In genomic region chr1:150164224-150164623, GRCh38 we compare ENCODE assay signal across 14 cellular contexts. TPM values are rescaled to one million over a fixed set of nuclear protein-coding genes. Genes with fewer than 3 reads are reported as not detected.
DNase-seq lines count a peak whose midpoint lies in the region; ATAC-seq, FAIRE-seq and TF ChIP-seq lines count a peak whose summit lies in the region.
"Had no signal": no experiment of that assay in that cellular context is flagged by ENCODE, and none has a peak within 500 bp of the region (broad histone marks: within the 10 kb centered on the region; RNA-seq: fewer than 3 reads in every experiment).

No MANE protein-coding gene starts in this region.

- H3K27ac Mint-ChIP-seq in GM23338, result peak overlapping the region; percentile 62; the same call in 1 of the 2 replicates

- POLR2A ChIA-PET in K562 (lab: Yijun Ruan, JAX), result interaction anchor here (1.4 to 6.1 kb wide), 4 partner anchors 8 to 277 kb away, joined by 5 to 57 read pairs (median 22); partner anchors contain the start of gene PLEKHO1

- in situ Hi-C loops in K562 (cut with MboI) (no loop called here), GM13977 (cut with MboI; ENCODE audit: low pct_unique_long_range_greater_than_20kb, low sequenced_read_pairs, unreplicated experiment) (no loop called here)

- TF ChIP-seq CTCF in GM23338 (conservative IDR thresholded peaks at IDR 0.05; ENCODE audit: low read depth in 2 of 2) (no peak), K562 (IDR thresholded peaks at IDR 0.05 in 2 of 3, conservative IDR thresholded peaks at IDR 0.05 in 1 of 3; ENCODE audit: insufficient read depth in 2 of 3, low read depth in 1 of 3, low read length in 3 of 3) (no peak), liver (IDR thresholded peaks at IDR 0.05; ENCODE audit: low read depth, low read length, missing input control) (no peak), GM13977 (IDR thresholded peaks at IDR 0.05; ENCODE audit: extremely low read depth, insufficient read depth, missing control alignments) (no peak)

- TF ChIP-seq EP300 in K562 (IDR thresholded peaks at IDR 0.05; ENCODE audit: low read length), result no peak

- H3K9me1 ChIP-seq in K562 (ENCODE audit: control insufficient read depth, insufficient read depth, low read length), result peaks cover 3% of the 10 kb centered on the region

- H3K9me3 Mint-ChIP-seq in GM23338, result no peaks in the 10 kb centered on the region
- H3K9me3 Mint-ChIP-seq: CD4-positive, CD25-positive, alpha-beta regulatory T cell had no signal

- BruUV-seq in K562 (replicated peaks; lab: Mats Ljungman, UMichigan), result no TSS peak

- H3K4me2 ChIP-seq in GM23338 (peak overlapping the region; percentile 35; the same call in 1 of the 2 replicates), K562 (ENCODE audit: insufficient read depth, low read length) (0 out of 2 replicates have a peak overlapping the region, but pooled peaks have one; percentile 86)

- peaks cover 17% of the 10 kb centered on the region for H3F3A ChIP-seq in GM23338 (replicated peaks; ENCODE audit: low read depth)

- WGBS in K562 (ENCODE audit: insufficient coverage, low coverage, missing lambda C conversion rate), result 85% methylated on average over 5 of the region's 5 CpGs
- WGBS in liver, result 93% methylated on average over 5 of the region's 5 CpGs

- no peaks in the 10 kb centered on the region for H3K79me2 ChIP-seq in GM23338 (replicated peaks; ENCODE audit: insufficient read depth)
- no peaks in the 10 kb centered on the region for H3K79me2 ChIP-seq in K562 (ENCODE audit: control insufficient read depth, insufficient read depth, low read length)

- H3K27ac ChIP-seq in GM23338 (ENCODE audit: low read depth) (peak overlapping the region; percentile 75; the same call in 1 of the 2 replicates), K562 (ENCODE audit: extremely low read depth, low read depth, low read length) (peak overlapping the region; percentile 95), liver (ENCODE audit: low read depth in 1 of 2, low read length in 2 of 2) (peak overlapping the region; percentile 23 to 63), skin epidermis (peak overlapping the region in 19 of 21 experiments; percentile 1 to 91 (median 80))
- H3K27ac ChIP-seq: RWPE1 had no signal

- FAIRE-seq in K562 (lab: Jason Lieb, UNC), result no peak
- FAIRE-seq: urothelium cell line had no signal

- no peaks in the 10 kb centered on the region for H3K27me3 ChIP-seq in GM23338 (ENCODE audit: insufficient read depth)
- no peaks in the 10 kb centered on the region for H3K27me3 ChIP-seq in K562 (ENCODE audit: control insufficient read depth in 2 of 2, insufficient read depth in 2 of 2, low read length in 2 of 2)
- no peaks in the 10 kb centered on the region for H3K27me3 ChIP-seq in liver (ENCODE audit: control insufficient read depth in 4 of 4, insufficient read depth in 4 of 4, low read length in 3 of 4)

- H3K9ac ChIP-seq in K562 (ENCODE audit: insufficient read depth in 1 of 2, low read depth in 2 of 2, low read length in 2 of 2) (peak overlapping the region in 1 of 2 experiments; percentile 82; a peak in 1 of 4 replicates), liver (ENCODE audit: low read depth in 1 of 2, low read length in 2 of 2) (no peak overlapping the region)

- H3K9me3 ChIP-seq in K562 (replicated peaks; ENCODE audit: control insufficient read depth, insufficient read depth, low read depth, low read length) (no peaks in the 10 kb centered on the region), liver (ENCODE audit: control insufficient read depth in 4 of 4, low read length in 3 of 4) (no peaks in the 10 kb centered on the region)

- CTCF ChIA-PET in K562 (lab: Yijun Ruan, JAX; ENCODE audit: low intra/inter-chr PET ratio), result interaction anchor here (2.2 kb wide), 1 partner anchor 202 kb away, joined by 5 read pairs; no protein-coding TSS in a partner anchor

- H2AFZ ChIP-seq in GM23338 (no peak overlapping the region), K562 (ENCODE audit: low read depth, low read length) (peak overlapping the region; percentile 91)

- peak overlapping the region; percentile 24; the same call in 1 of the 3 replicates for H3K4me3 Mint-ChIP-seq in GM23338
- H3K4me3 Mint-ChIP-seq: CD4-positive, CD25-positive, alpha-beta regulatory T cell had no signal

- peaks cover 10% of the 10 kb centered on the region for H3K27me3 Mint-ChIP-seq in GM23338 (ENCODE audit: insufficient read depth, low read depth, poor library complexity)
- H3K27me3 Mint-ChIP-seq: CD4-positive, CD25-positive, alpha-beta regulatory T cell had no signal

- no peak for TF ChIP-seq POLR2A in K562 (conservative IDR thresholded peaks at IDR 0.05)

- H3K4me3 ChIP-seq in GM23338 (no peak overlapping the region), K562 (no peak overlapping the region), liver (ENCODE audit: low read depth in 1 of 3, low read length in 3 of 3) (no peak overlapping the region), skin epidermis (no peak overlapping the region)

- H4K20me1 ChIP-seq in GM23338 (replicated peaks; ENCODE audit: insufficient read depth), result no peaks in the 10 kb centered on the region
- no peaks in the 10 kb centered on the region for H4K20me1 ChIP-seq in K562 (replicated peaks; ENCODE audit: control insufficient read depth, insufficient read depth, low read length)

- TF ChIP-seq RAD21 in K562 (CRISPR knock-in tag; conservative IDR thresholded peaks at IDR 0.05 in 1 of 2, IDR thresholded peaks at IDR 0.05 in 1 of 2), result no peak
- peak in 1 of 2 donors; percentile 5 for TF ChIP-seq RAD21 in liver (IDR thresholded peaks at IDR 0.05)

- H3K4me1 Mint-ChIP-seq in GM23338, result peaks cover 49% of the 10 kb centered on the region

- H3K4me1 ChIP-seq in GM23338 (ENCODE audit: insufficient read depth), result peaks cover 26% of the 10 kb centered on the region
- H3K4me1 ChIP-seq in K562 (replicated peaks in 1 of 2; ENCODE audit: control insufficient read depth in 2 of 2, insufficient read depth in 2 of 2, low read length in 2 of 2), result peaks cover 21 to 53% of the 10 kb centered on the region in 2 experiments
- peaks cover 0 to 3% (median 0%) of the 10 kb centered on the region in 4 donors for H3K4me1 ChIP-seq in liver (ENCODE audit: control insufficient read depth in 4 of 4, insufficient read depth in 4 of 4, low read length in 3 of 4)

- ATAC-seq in GM23338 (no peak), K562 (no peak)
- ATAC-seq: activated CD4-positive, CD25-positive, alpha-beta regulatory T cell treated with anti-CD3 and anti-CD28 coated beads, Interleukin-2, amount 50 U/mL, for 24 hours had no signal

- intact Hi-C loops in K562 (cut with micrococcal nuclease), result loop anchor here (10.0 kb wide), 1 partner anchor 269 kb away; the partner anchor contains the start of gene BOLA1

- no peaks in the 10 kb centered on the region; the same call in 1 of the 2 replicates for H3K9me2 ChIP-seq in GM23338 (ENCODE audit: insufficient read depth)

- DNase-seq in GM23338 (ENCODE audit: low spot score) (no peak), K562 (ENCODE audit: extremely low read depth in 1 of 4, low spot score in 3 of 4) (no peak), NCI-H2227 treated with DMSO at 0.1 percent for 48 hours (lab: John Stamatoyannopoulos, UW) (no peak), SKM-1 treated with dmso at 0.1 percent for 144 hours (lab: John Stamatoyannopoulos, UW; ENCODE audit: unreplicated experiment) (no peak), SW480 (ENCODE audit: low spot score) (no peak), GM13977 (ENCODE audit: low spot score) (no peak)
- DNase-seq: CD4-positive, CD25-positive, alpha-beta regulatory T cell; NCI-H1930; stimulated activated CD4-positive, alpha-beta T cell treated with anti-CD3 and anti-CD28 coated beads, Interleukin-4, amount 100 ng/mL, for 4 hours had no signal

- H3K36me3 Mint-ChIP-seq in GM23338 (ENCODE audit: low read depth), result peaks cover 19% of the 10 kb centered on the region

- no peaks in the 10 kb centered on the region for H3K36me3 ChIP-seq in GM23338 (ENCODE audit: insufficient read depth)
- H3K36me3 ChIP-seq in K562 (ENCODE audit: control insufficient read depth, insufficient read depth, low read length), result no peaks in the 10 kb centered on the region; the same call in 1 of the 3 replicates
- no peaks in the 10 kb centered on the region for H3K36me3 ChIP-seq in liver (ENCODE audit: control insufficient read depth in 4 of 4, insufficient read depth in 3 of 4, low read depth in 1 of 4, low read length in 3 of 4)

TF ChIP-seq in K562, 482 proteins besides CTCF, POLR2A, EP300 and RAD21 (continues in another document):
- TF ChIP-seq FUS (optimal IDR thresholded peaks at IDR 0.05; ENCODE audit: low read depth, low read length) (no peak), BRCA1 (IDR thresholded peaks at IDR 0.05) (no peak), BRCA1 (CRISPR knock-in tag; IDR thresholded peaks at IDR 0.05) (no peak), KDM5B (IDR thresholded peaks at IDR 0.05; ENCODE audit: insufficient replicate concordance, low read depth, low read length) (no peak)

TF ChIP-seq in liver, 16 proteins besides CTCF, POLR2A, EP300 and RAD21 (continues in another document):
- TF ChIP-seq YY1 (IDR thresholded peaks at IDR 0.05), result no peak
- TF ChIP-seq HNF4G (IDR thresholded peaks at IDR 0.05), result no peak
- TF ChIP-seq EGR1 (IDR thresholded peaks at IDR 0.05; ENCODE audit: low read depth in 2 of 2), result no peak
- no peak for TF ChIP-seq ATF3 (IDR thresholded peaks at IDR 0.05)

RNA-seq across cellular contexts. Expression of gene PLEKHO1, which starts 14.5 kb away (rescaled TPM):
- total RNA-seq in GM23338 (2014; rRNA removed; shearing (Covaris generic)), result 26.3 and 34.3 TPM in 2 replicates
- polyA plus RNA-seq in GM23338 (2016; fragmentation: Nextera tagmentation; extraction: Ambion mirVana) (33.1 and 36.7 TPM in 2 replicates), K562 (2011; rRNA removed) (9.6 and 11.7 TPM in 2 replicates), K562 (2014; fragmentation: Illumina TruSeq; extraction: Trizol) (9.9 and 10.3 TPM in 2 replicates), K562 (2014; fragmentation: Nextera tagmentation; extraction: Ambion mirVana) (under 1 TPM; 0.39 to 0.52 TPM), K562 (2014; rRNA removed) (10.2 and 13.3 TPM in 2 replicates), liver (1 to 10 TPM; 3.5 to 6.3 TPM)
- 15.4 and 19.3 TPM in 2 replicates for total RNA-seq in K562 (2011; cell fraction: chromatin; rRNA removed; ENCODE audit: low replicate concordance)
- total RNA-seq in K562 (2011; cell fraction: nucleolus; rRNA removed), result 8.4 and 10.0 TPM in 2 replicates
- total RNA-seq in K562 (2011; cell fraction: nucleoplasm; rRNA removed), result 12.5 and 15.6 TPM in 2 replicates
- total RNA-seq in K562 (2014; rRNA removed) (13.3 and 16.2 TPM in 2 replicates), K562 (2014; rRNA removed; fragmentation: Illumina TruSeq; extraction: Trizol) (6.8 and 6.9 TPM in 2 replicates), K562 (2015; rRNA removed; fragmentation: Illumina TruSeq; extraction: Trizol) (8.5 and 8.6 TPM in 2 replicates), K562 (2021) (9.7 and 11.1 TPM in 2 replicates), liver (1 to 10 TPM; 5.8 to 8.8 TPM)
- 9.5 and 10.1 TPM in 2 replicates for polyA plus RNA-seq in K562 (2011; cell fraction: cytosol; rRNA removed)
- polyA plus RNA-seq in K562 (2011; cell fraction: nucleus; rRNA removed), result 15.3 and 20.6 TPM in 2 replicates
- 6.1 and 10.3 TPM in 2 replicates for polyA plus RNA-seq in K562 (2012)
- polyA minus RNA-seq in K562 (2011; rRNA and poly(A)+ RNA removed), result 5.1 and 8.4 TPM in 2 replicates
- polyA minus RNA-seq in K562 (2011; cell fraction: cytosol; rRNA and poly(A)+ RNA removed), result 5.7 and 8.6 TPM in 2 replicates
- 3.0 and 5.4 TPM in 2 replicates for polyA minus RNA-seq in K562 (2011; cell fraction: nucleus; rRNA and poly(A)+ RNA removed)

Comparison
In these comparisons a context has a peak if more than half of its experiments do, and no peak if none do; other contexts are left out.
1. H3K27ac ChIP-seq: peak in every context shown above with its lines; median percentile 95 in K562; 80 in skin epidermis; 75 in GM23338; 43 in liver.